In the genomic region with DNA sequence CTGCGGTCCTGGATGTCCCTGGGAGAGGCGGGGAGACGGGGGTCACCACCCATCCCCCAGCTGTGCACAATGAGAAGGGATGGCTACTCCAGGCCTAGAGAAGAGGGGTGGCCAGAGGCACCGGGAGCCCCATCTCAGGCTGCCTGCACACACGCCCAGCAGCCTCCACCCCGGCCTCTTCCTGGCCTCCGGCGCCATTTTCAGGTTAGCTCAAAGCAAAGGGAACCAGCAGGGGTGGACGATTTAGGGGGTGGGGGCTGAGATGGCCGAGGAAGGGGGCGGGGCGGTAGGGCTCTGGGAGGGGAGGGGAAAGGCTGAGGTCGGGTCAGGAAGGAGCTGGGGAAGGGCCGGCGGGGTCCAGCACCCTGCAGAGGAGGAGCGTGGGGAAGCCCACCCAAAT, we compare ENCODE assay signal across 15 cellular contexts. TPM values are rescaled to one million over a fixed set of nuclear protein-coding genes. Genes with fewer than 3 reads are reported as not detected.
"Had no signal": no experiment of that assay in that cellular context is flagged by ENCODE, and none has a peak within 500 bp of the region (broad histone marks: within the 10 kb centered on the region; RNA-seq: fewer than 3 reads in every experiment).

No MANE protein-coding gene starts in this region.

- H3K27ac Mint-ChIP-seq: activated T-cell treated with anti-CD3 and anti-CD28 coated beads, Interleukin-2, amount 50 U/mL, for 24 hours; T-helper 1 cell treated with Interleukin-12 subunit alpha and Interleukin-12 subunit beta and Interleukin-4 antibody, amounts not matched to agents 30 μg/mL and 1 μg/mL, for 36 hours; type B pancreatic cell had no signal

- H3K36me3 ChIP-seq: heart left ventricle, prostate gland had no signal

- DNase-seq: activated effector memory CD4-positive, alpha-beta T cell treated with Interleukin-2 at 50 U/mL for 16 hours; activated naive CD8-positive, alpha-beta T cell treated with anti-CD3 and anti-CD28 coated beads, Interleukin-2, amount 10 ng/mL, durations not matched to agents 7 days and 5 days; activated T-cell treated with anti-CD3 and anti-CD28 coated beads, Interleukin-2, amount 50 U/mL, for 24 hours; aorta; heart left ventricle; naive thymus-derived CD4-positive, alpha-beta T cell had no signal

- H3K4me3 ChIP-seq: heart left ventricle, prostate gland had no signal

- H3K9me3 ChIP-seq: heart left ventricle, prostate gland had no signal

- H3K27ac ChIP-seq: heart left ventricle, prostate gland had no signal

- H3K9me3 Mint-ChIP-seq: activated naive CD8-positive, alpha-beta T cell treated with anti-CD3 and anti-CD28 coated beads, Interleukin-2, amount 10 ng/mL, durations not matched to agents 7 days and 5 days; activated T-cell treated with anti-CD3 and anti-CD28 coated beads, Interleukin-2, amount 50 U/mL, for 24 hours; naive thymus-derived CD4-positive, alpha-beta T cell; T-helper 1 cell treated with Interleukin-12 subunit alpha and Interleukin-12 subunit beta and Interleukin-4 antibody, amounts not matched to agents 30 μg/mL and 1 μg/mL, for 36 hours; type B pancreatic cell had no signal

- FAIRE-seq: bronchial epithelial cell, endothelial cell of umbilical vein, frontal cortex had no signal

- ATAC-seq: heart left ventricle; naive thymus-derived CD4-positive, alpha-beta T cell; sciatic nerve had no signal

- H3K4me3 Mint-ChIP-seq: activated naive CD8-positive, alpha-beta T cell treated with anti-CD3 and anti-CD28 coated beads, Interleukin-2, amount 10 ng/mL, durations not matched to agents 7 days and 5 days; activated T-cell treated with anti-CD3 and anti-CD28 coated beads, Interleukin-2, amount 50 U/mL, for 24 hours; T-helper 1 cell treated with Interleukin-12 subunit alpha and Interleukin-12 subunit beta and Interleukin-4 antibody, amounts not matched to agents 30 μg/mL and 1 μg/mL, for 36 hours; type B pancreatic cell had no signal

RNA-seq across cellular contexts. Expression of a gene that starts 42.8 kb away (rescaled TPM):
- total RNA-seq: mononuclear cell had no signal
- polyA plus RNA-seq: fibroblast of lung; naive thymus-derived CD4-positive, alpha-beta T cell had no signal
